Comparison of ENCODE assay signal across 7 cellular contexts in genomic region chr17:59105852-59106462, GRCh38. TPM values are rescaled to one million over a fixed set of nuclear protein-coding genes. Genes with fewer than 3 reads are reported as not detected.
DNase-seq lines count a peak whose midpoint lies in the region; ATAC-seq lines count a peak whose summit lies in the region.

No MANE protein-coding gene starts in this region.

- ATAC-seq in GM18870 (IDR thresholded peaks at IDR 0.05; ENCODE audit: unreplicated experiment): peak; percentile 13
- ATAC-seq in HG03039 (IDR thresholded peaks at IDR 0.05; ENCODE audit: unreplicated experiment): peak; percentile 8

- DNase-seq in NCI-H345 treated with DMSO at 0.1 percent for 48 hours (lab: John Stamatoyannopoulos, UW; ENCODE audit: unreplicated experiment) (peak; percentile 45), lung microvascular endothelial cell (ENCODE audit: low read depth in 2 of 2) (peak; percentile 27 to 59)
- DNase-seq in activated CD8-positive, alpha-beta memory T cell treated with anti-CD3 and anti-CD28 coated beads for 1 hour (ENCODE audit: extremely low read depth in 1 of 2, low read depth in 1 of 2): peak; percentile 34 to 56
- DNase-seq in effector CD4-positive, alpha-beta T cell: peak; percentile 76
- DNase-seq in stimulated activated CD8-positive, alpha-beta memory T cell treated with anti-CD3 and anti-CD28 coated beads, Interleukin-12 subunit alpha, Interleukin-12 subunit beta, amount 100 ng/mL, for 24 hours (ENCODE audit: extremely low read depth): peak; percentile 31

RNA-seq across cellular contexts. Expression of gene TRIM37, which starts 0.7 kb away (rescaled TPM):
- total RNA-seq in lung microvascular endothelial cell: 33.1 and 33.3 TPM in 2 replicates

RNA-seq across cellular contexts. Expression of gene SKA2, which starts 49.0 kb away (rescaled TPM):
- 29.8 and 40.3 TPM in 2 replicates for total RNA-seq in lung microvascular endothelial cell

RNA-seq across cellular contexts. Expression of gene PRR11, which starts 49.6 kb away (rescaled TPM):
- total RNA-seq in lung microvascular endothelial cell: 1.2 and 6.3 TPM in 2 replicates

Comparison
In these comparisons a context has a peak if more than half of its experiments do, and no peak if none do; other contexts are left out.
1. Peak in every context shown above with its lines: DNase-seq and ATAC-seq.